ENCODE assay signal across 21 cellular contexts in the genomic region with DNA sequence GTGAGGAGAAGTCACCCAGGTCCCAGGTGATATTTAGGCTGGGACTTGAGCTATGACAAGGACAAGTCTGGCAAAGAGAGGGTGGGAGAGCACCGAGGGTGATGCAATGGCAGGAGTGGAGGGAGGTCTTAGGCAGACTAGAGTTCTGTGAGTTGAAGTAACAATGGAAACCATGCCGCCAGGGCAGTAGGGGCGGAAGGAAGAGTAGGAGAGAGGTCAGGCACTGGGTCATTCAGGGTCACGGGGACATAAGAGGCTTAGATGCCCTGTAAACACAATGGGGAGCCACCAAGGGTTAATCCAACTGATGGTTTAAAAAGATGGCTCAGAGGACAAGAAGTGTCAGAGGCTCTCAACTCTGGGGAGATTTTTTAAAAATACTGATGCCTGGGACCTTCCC.
"Had no signal": no experiment of that assay in that cellular context is flagged by ENCODE, and none has a peak within 500 bp of the region (broad histone marks: within the 10 kb centered on the region; RNA-seq: fewer than 3 reads in every experiment).

No MANE protein-coding gene starts in this region.

- H3K27me3 Mint-ChIP-seq: T-helper 17 cell had no signal

- FAIRE-seq: islet of Langerhans had no signal

- H3K4me1 Mint-ChIP-seq: T-helper 17 cell had no signal

- H3K27me3 ChIP-seq: neutrophil, tibial nerve, vagina had no signal

- ATAC-seq: left colon, lower lobe of right lung, T-helper 17 cell had no signal

- H3K27ac ChIP-seq: lower lobe of right lung, neutrophil, skin epidermis, tibial nerve, vagina had no signal

- H3K9me3 Mint-ChIP-seq: dendritic cell treated with granulocyte-macrophage colony-stimulating factor and Interleukin-4, amounts not matched to agents 40 ng/mL and 50 ng/mL, for 4 days had no signal

- DNase-seq: activated CD4-positive, alpha-beta T cell treated with anti-CD3 and anti-CD28 coated beads, Interleukin-2, amount 50 U/mL, for 1 hour; activated CD4-positive, CD25-positive, alpha-beta regulatory T cell; activated CD8-positive, alpha-beta memory T cell treated with anti-CD3 and anti-CD28 coated beads for 24 hours; activated naive CD4-positive, alpha-beta T cell treated with Interleukin-2 at 50 U/mL for 16 hours; anterior cingulate cortex; cerebellar nuclear complex; left colon; lower lobe of right lung; midbrain; posterior cingulate gyrus; stimulated activated CD4-positive, alpha-beta T cell treated with anti-CD3 and anti-CD28 coated beads, Interleukin-4, amount 100 ng/mL, for 4 hours; stimulated activated CD8-positive, alpha-beta memory T cell treated with anti-CD3 and anti-CD28 coated beads, Interleukin-4, amount 100 ng/mL, for 48 hours; stimulated activated naive CD4-positive, alpha-beta T cell treated with Interleukin-2 at 50 U/mL for 16 hours; substantia nigra; T-helper 17 cell had no signal

- H3K4me1 ChIP-seq: lower lobe of right lung, vagina had no signal

- H3K4me3 Mint-ChIP-seq: dendritic cell treated with granulocyte-macrophage colony-stimulating factor and Interleukin-4, amounts not matched to agents 40 ng/mL and 50 ng/mL, for 4 days; T-helper 17 cell had no signal

- H3K27ac Mint-ChIP-seq: dendritic cell treated with granulocyte-macrophage colony-stimulating factor and Interleukin-4, amounts not matched to agents 40 ng/mL and 50 ng/mL, for 4 days; T-helper 17 cell had no signal

- H3K9me3 ChIP-seq: lower lobe of right lung, neutrophil, vagina had no signal

- H3K36me3 ChIP-seq: lower lobe of right lung, neutrophil, tibial nerve, vagina had no signal

- H3K4me3 ChIP-seq: lower lobe of right lung, skin epidermis, tibial nerve, vagina had no signal
